ENCODE assay signal across 9 cellular contexts in genomic region chr21:31571879-31572278, GRCh38.
"Had no signal": no experiment of that assay in that cellular context is flagged by ENCODE, and none has a peak within 500 bp of the region (broad histone marks: within the 10 kb centered on the region; RNA-seq: fewer than 3 reads in every experiment).

No MANE protein-coding gene starts in this region.

- H3K27ac ChIP-seq: GM23248 had no signal

- H2AFZ ChIP-seq: GM23248 had no signal

- H3K36me3 ChIP-seq: HAP-1 had no signal

- ATAC-seq: HCT116, K562 had no signal

- H3K4me3 ChIP-seq: GM23248, HAP-1, K562 had no signal

- DNase-seq: GM23248, GOT3, H7, HFFc6, IMR-90, KG1 had no signal

- H3K9ac ChIP-seq: GM23248 had no signal
